In the genomic region with DNA sequence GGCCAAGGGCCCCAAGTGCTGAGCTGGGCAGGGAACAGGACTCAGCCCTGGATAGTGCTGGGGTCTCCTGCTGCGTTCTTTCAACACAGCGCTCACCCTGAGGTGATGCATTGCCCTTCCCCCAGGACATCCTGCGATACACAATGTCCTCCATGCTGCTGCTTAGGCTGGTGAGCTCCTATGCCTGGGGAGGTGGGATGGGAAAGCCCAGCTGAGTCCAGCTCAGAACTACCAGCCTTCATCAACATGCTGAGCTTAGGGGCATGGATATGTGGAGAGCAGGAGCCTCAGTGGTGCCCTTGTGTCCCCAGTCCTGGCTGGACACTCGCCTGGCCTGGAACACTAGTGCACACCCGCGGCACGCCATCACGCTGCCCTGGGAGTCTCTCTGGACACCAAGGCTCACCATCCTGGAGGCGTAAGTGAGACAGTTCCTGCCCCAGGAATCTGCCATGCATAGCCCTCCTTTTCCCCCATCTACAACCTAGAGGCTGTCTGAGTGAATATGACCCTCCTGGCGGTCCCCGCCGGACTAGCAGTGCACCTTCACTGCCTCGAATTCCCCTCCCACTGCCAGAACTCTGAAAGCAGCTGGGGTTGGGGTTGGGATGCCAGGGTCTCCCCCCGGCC, we compare ENCODE assay signal across 9 cellular contexts.
A peak's percentile ranks its signal among the peaks of the same experiment; 100 is the strongest.
DNase-seq lines count a peak whose midpoint lies in the region; ATAC-seq and TF ChIP-seq lines count a peak whose summit lies in the region.
"Had no signal": no experiment of that assay in that cellular context is flagged by ENCODE, and none has a peak within 500 bp of the region (broad histone marks: within the 10 kb centered on the region; RNA-seq: fewer than 3 reads in every experiment).

No MANE protein-coding gene starts in this region.

- H3K27ac ChIP-seq in BLaER1 (no peak overlapping the region), DND-41 (ENCODE audit: low read length) (no peak overlapping the region), RWPE2 (ENCODE audit: poor library complexity, severe bottlenecking) (no peak overlapping the region)
- H3K27ac ChIP-seq: breast epithelium had no signal

- TF ChIP-seq CTCF in DND-41 (IDR thresholded peaks at IDR 0.05; ENCODE audit: borderline replicate concordance, extremely low read depth, low read length, poor library complexity, severe bottlenecking) (no peak), RWPE2 (IDR thresholded peaks at IDR 0.05; ENCODE audit: poor library complexity, severe bottlenecking) (no peak)

- ATAC-seq in DND-41 (ENCODE audit: insufficient read depth, low read depth) (peak; percentile 16), RWPE2 (ENCODE audit: low read depth) (peak; percentile 34; the same call in 2 of the 3 replicates), GM18873 (IDR thresholded peaks at IDR 0.05; ENCODE audit: low FRiP score, unreplicated experiment) (no peak)

- H3K36me3 ChIP-seq in BLaER1 (peaks cover 30% of the 10 kb centered on the region), DND-41 (ENCODE audit: insufficient read depth, low read length) (peaks cover 23% of the 10 kb centered on the region), RWPE2 (ENCODE audit: low read depth) (peaks cover 6% of the 10 kb centered on the region)
- H3K36me3 ChIP-seq: breast epithelium had no signal

- DNase-seq in DND-41 (no peak), RWPE2 (ENCODE audit: low spot score) (no peak), iPS-NIHi11 (ENCODE audit: low spot score) (peak; percentile 74), NCI-H748 treated with DMSO at 0.1 percent for 48 hours (lab: John Stamatoyannopoulos, UW) (no peak), cerebellar cortex (ENCODE audit: low spot score) (no peak)
- DNase-seq in NK-92 treated with Interleukin-12 subunit alpha and Interleukin-12 subunit beta, amount 100 ng/mL, for 24 hours (lab: John Stamatoyannopoulos, UW), result no peak

- H3K9me3 ChIP-seq in BLaER1 (no peaks in the 10 kb centered on the region), DND-41 (ENCODE audit: insufficient read depth, low read length, severe bottlenecking) (no peaks in the 10 kb centered on the region), RWPE2 (ENCODE audit: severe bottlenecking) (no peaks in the 10 kb centered on the region)
- H3K9me3 ChIP-seq: breast epithelium had no signal

- H4K20me1 ChIP-seq in BLaER1, result peaks cover 34% of the 10 kb centered on the region
- no peaks in the 10 kb centered on the region; the same call in 1 of the 2 replicates for H4K20me1 ChIP-seq in DND-41 (ENCODE audit: insufficient read depth, low read length)

- H3K4me2 ChIP-seq in BLaER1 (peak overlapping the region; percentile 82), DND-41 (ENCODE audit: insufficient read depth, low read length) (no peak overlapping the region)

- H3K27me3 ChIP-seq in BLaER1 (peaks cover 57% of the 10 kb centered on the region), DND-41 (ENCODE audit: insufficient read depth, low read length, poor library complexity) (no peaks in the 10 kb centered on the region), RWPE2 (ENCODE audit: insufficient read depth, poor library complexity, severe bottlenecking) (peaks cover 54% of the 10 kb centered on the region)

- no peak overlapping the region for H3K4me3 ChIP-seq in BLaER1
- H3K4me3 ChIP-seq in DND-41 (ENCODE audit: low read depth in 1 of 2, low read length in 2 of 2), result no peak overlapping the region
- no peak overlapping the region for H3K4me3 ChIP-seq in RWPE2 (ENCODE audit: severe bottlenecking)
- H3K4me3 ChIP-seq: breast epithelium had no signal

- H3K4me1 ChIP-seq in BLaER1 (peaks cover 61% of the 10 kb centered on the region), DND-41 (ENCODE audit: insufficient read depth, low read length) (peaks cover 10% of the 10 kb centered on the region), RWPE2 (ENCODE audit: insufficient read depth, poor library complexity, severe bottlenecking) (no peaks in the 10 kb centered on the region)

- no peaks in the 10 kb centered on the region for H3K79me2 ChIP-seq in DND-41 (ENCODE audit: insufficient read depth, low read length)

- H3K9ac ChIP-seq in BLaER1 (no peak overlapping the region), DND-41 (ENCODE audit: low read depth, low read length) (no peak overlapping the region)

- no peak overlapping the region for H2AFZ ChIP-seq in DND-41 (ENCODE audit: low read depth, low read length)
